In the genomic region with DNA sequence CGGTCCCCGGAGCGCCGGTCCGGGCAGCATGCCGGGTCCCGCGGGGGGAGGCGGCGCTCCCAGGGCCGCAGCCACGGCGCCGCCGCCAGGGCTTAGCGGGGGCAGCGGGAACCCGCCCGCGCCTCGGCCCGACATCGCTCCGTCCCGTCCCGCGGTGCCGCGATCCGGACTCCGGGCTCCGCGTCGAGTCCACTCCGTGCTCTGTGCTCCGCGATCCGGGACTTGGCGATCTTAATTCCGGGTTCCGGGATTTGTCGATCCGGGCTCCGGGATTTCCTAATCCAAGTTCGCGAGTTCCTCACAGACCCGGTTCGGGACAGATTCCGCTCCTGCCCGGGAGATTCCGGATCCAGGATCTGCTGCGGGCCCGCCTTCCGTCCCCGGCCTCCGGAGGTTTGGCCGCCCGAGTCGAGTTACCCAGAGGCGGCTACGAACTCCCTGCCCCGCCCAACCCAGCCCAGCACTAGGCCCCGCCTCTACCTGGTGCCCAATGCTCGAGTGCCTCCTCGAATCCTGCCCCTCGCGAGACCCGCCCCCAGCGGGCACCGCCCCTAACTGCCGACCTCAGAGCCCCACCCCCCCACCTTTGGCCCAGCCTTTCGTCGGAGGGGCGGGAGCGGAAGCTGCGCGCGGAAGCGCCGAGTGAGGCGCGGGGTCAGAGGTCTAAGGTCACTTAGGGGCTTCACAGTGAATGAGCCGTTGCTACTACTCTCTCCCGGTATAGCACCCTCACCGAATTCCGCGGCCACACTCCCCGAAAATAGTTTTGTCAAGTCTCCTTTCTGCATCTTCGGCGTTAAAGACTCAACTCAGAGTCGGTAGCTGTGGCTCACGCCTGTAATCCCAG, we compare ENCODE assay signal across 8 cellular contexts. TPM values are rescaled to one million over a fixed set of nuclear protein-coding genes. Genes with fewer than 3 reads are reported as not detected.
A peak's percentile ranks its signal among the peaks of the same experiment; 100 is the strongest.
DNase-seq lines count a peak whose midpoint lies in the region; ATAC-seq and TF ChIP-seq lines count a peak whose summit lies in the region.

TSS of gene SMARCD2 (minus strand) at position 146 of the 847 bp plus-strand sequence. CDS start at position 135, 11 bp downstream.

- peak within 1 kb of the TSS; percentile 85 for H3K27ac ChIP-seq in epithelial cell of prostate

- peak; percentile 70 for ATAC-seq in GM21576 (IDR thresholded peaks at IDR 0.05; ENCODE audit: unreplicated experiment)

- 0 out of 2 replicates have a peak, but pooled peaks have one; percentile 4 for TF ChIP-seq RAD21 in Ishikawa (IDR thresholded peaks at IDR 0.05; ENCODE audit: low read depth)

- 0 out of 2 replicates have a peak, but pooled peaks have one; percentile 12 for TF ChIP-seq EP300 in Ishikawa (IDR thresholded peaks at IDR 0.05; ENCODE audit: borderline replicate concordance)

- peak; percentile 97 for DNase-seq in DMS 273 treated with DMSO at 0.1 percent for 48 hours (lab: John Stamatoyannopoulos, UW)
- DNase-seq in OCI-M2 (lab: John Stamatoyannopoulos, UW; ENCODE audit: unreplicated experiment): peak; percentile 89
- DNase-seq in activated T-cell treated with anti-CD3 and anti-CD28 coated beads for 48 hours (ENCODE audit: low read depth): peak; percentile 98
- peak; percentile 96 for DNase-seq in epithelial cell of prostate (ENCODE audit: low read depth, low spot score)
- DNase-seq in mucosa of gallbladder (ENCODE audit: low spot score): peak; percentile 98
- peak; percentile 96 to 98 for DNase-seq in stimulated activated CD8-positive, alpha-beta memory T cell treated with anti-CD3 and anti-CD28 coated beads, Interleukin-4, amount 100 ng/mL, for 4 hours (ENCODE audit: low read depth in 2 of 2, low spot score in 1 of 2)

TF ChIP-seq in Ishikawa, 13 proteins besides CTCF, POLR2A, EP300 and RAD21:
- TF ChIP-seq, protein P1, sequence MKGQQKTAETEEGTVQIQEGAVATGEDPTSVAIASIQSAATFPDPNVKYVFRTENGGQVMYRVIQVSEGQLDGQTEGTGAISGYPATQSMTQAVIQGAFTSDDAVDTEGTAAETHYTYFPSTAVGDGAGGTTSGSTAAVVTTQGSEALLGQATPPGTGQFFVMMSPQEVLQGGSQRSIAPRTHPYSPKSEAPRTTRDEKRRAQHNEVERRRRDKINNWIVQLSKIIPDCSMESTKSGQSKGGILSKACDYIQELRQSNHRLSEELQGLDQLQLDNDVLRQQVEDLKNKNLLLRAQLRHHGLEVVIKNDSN (IDR thresholded peaks at IDR 0.05): peak; percentile 49
- peak; percentile 40; the same call in 1 of the 2 replicates for TF ChIP-seq CEBPB (IDR thresholded peaks at IDR 0.05)
- TF ChIP-seq ZBTB7A (IDR thresholded peaks at IDR 0.05; ENCODE audit: low read depth): no peak; the same call in 1 of the 2 replicates
- TF ChIP-seq YY1 (IDR thresholded peaks at IDR 0.05; ENCODE audit: low read depth): peak; percentile 81
- peak; percentile 89 for TF ChIP-seq TAF1 (IDR thresholded peaks at IDR 0.05; ENCODE audit: low read depth)
- TF ChIP-seq CREB1 (IDR thresholded peaks at IDR 0.05; ENCODE audit: low read depth): peak; percentile 17; the same call in 1 of the 2 replicates
- TF ChIP-seq FOXM1 (IDR thresholded peaks at IDR 0.05; ENCODE audit: borderline replicate concordance, low read depth): 0 out of 2 replicates have a peak, but pooled peaks have one; percentile 61
- TF ChIP-seq NFIC (IDR thresholded peaks at IDR 0.05): no peak
- peak; percentile 78 for TF ChIP-seq TEAD4 (IDR thresholded peaks at IDR 0.05)
- TF ChIP-seq TCF12 (IDR thresholded peaks at IDR 0.05; ENCODE audit: low read depth): peak; percentile 67; the same call in 1 of the 2 replicates
- peak; percentile 48; the same call in 1 of the 2 replicates for TF ChIP-seq EGR1 (IDR thresholded peaks at IDR 0.05)
- TF ChIP-seq, protein P2, sequence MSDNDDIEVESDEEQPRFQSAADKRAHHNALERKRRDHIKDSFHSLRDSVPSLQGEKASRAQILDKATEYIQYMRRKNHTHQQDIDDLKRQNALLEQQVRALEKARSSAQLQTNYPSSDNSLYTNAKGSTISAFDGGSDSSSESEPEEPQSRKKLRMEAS (IDR thresholded peaks at IDR 0.05): peak; percentile 45; the same call in 1 of the 2 replicates
- TF ChIP-seq, protein P3, sequence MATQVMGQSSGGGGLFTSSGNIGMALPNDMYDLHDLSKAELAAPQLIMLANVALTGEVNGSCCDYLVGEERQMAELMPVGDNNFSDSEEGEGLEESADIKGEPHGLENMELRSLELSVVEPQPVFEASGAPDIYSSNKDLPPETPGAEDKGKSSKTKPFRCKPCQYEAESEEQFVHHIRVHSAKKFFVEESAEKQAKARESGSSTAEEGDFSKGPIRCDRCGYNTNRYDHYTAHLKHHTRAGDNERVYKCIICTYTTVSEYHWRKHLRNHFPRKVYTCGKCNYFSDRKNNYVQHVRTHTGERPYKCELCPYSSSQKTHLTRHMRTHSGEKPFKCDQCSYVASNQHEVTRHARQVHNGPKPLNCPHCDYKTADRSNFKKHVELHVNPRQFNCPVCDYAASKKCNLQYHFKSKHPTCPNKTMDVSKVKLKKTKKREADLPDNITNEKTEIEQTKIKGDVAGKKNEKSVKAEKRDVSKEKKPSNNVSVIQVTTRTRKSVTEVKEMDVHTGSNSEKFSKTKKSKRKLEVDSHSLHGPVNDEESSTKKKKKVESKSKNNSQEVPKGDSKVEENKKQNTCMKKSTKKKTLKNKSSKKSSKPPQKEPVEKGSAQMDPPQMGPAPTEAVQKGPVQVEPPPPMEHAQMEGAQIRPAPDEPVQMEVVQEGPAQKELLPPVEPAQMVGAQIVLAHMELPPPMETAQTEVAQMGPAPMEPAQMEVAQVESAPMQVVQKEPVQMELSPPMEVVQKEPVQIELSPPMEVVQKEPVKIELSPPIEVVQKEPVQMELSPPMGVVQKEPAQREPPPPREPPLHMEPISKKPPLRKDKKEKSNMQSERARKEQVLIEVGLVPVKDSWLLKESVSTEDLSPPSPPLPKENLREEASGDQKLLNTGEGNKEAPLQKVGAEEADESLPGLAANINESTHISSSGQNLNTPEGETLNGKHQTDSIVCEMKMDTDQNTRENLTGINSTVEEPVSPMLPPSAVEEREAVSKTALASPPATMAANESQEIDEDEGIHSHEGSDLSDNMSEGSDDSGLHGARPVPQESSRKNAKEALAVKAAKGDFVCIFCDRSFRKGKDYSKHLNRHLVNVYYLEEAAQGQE (IDR thresholded peaks at IDR 0.05; ENCODE audit: low read depth): 0 out of 2 replicates have a peak, but pooled peaks have one; percentile 10

RNA-seq across cellular contexts. Expression of gene SMARCD2, which starts in this region (rescaled TPM):
- total RNA-seq in mucosa of gallbladder: 84.7 TPM

Comparison
In these comparisons a context has a peak if more than half of its experiments do, and no peak if none do; other contexts are left out.
1. Peak in every context shown above with its lines: DNase-seq, ATAC-seq and H3K27ac ChIP-seq.